In genomic region chr10:73781548-73781878, GRCh38 we compare ENCODE assay signal across 8 cellular contexts. TPM values are rescaled to one million over a fixed set of nuclear protein-coding genes. Genes with fewer than 3 reads are reported as not detected.
DNase-seq lines count a peak whose midpoint lies in the region; ATAC-seq, FAIRE-seq and TF ChIP-seq lines count a peak whose summit lies in the region.

No MANE protein-coding gene starts in this region.

- DNase-seq in A549 (ENCODE audit: low read depth in 1 of 2, low spot score in 1 of 2) (no peak), brain microvascular endothelial cell (no peak), NCI-H2171 (lab: John Stamatoyannopoulos, UW) (no peak), SIG-M5 (lab: John Stamatoyannopoulos, UW) (no peak), T-helper 9 cell (no peak), NCI-H2227 treated with DMSO at 0.1 percent for 48 hours (lab: John Stamatoyannopoulos, UW) (no peak)

- POLR2A ChIA-PET in A549 (lab: Yijun Ruan, JAX) = interaction anchor here (0.5 to 1.8 kb wide), 6 partner anchors 9 to 369 kb away, joined by 3 to 24 read pairs (median 4); partner anchors contain the start of genes PPP3CB and SEC24C

- peak; percentile 28 to 60; a peak in 5 of 6 replicates for ATAC-seq in A549
- peak; percentile 3 for ATAC-seq in HG02943 (IDR thresholded peaks at IDR 0.05; ENCODE audit: low read depth, unreplicated experiment)

- CTCF ChIA-PET in A549 (lab: Yijun Ruan, JAX) = interaction anchor here (0.7 to 1.9 kb wide), 4 partner anchors 9 to 102 kb away, joined by 3 to 11 read pairs (median 3); a partner anchor contains a TSS

- no peak for TF ChIP-seq RAD21 in A549 (conservative IDR thresholded peaks at IDR 0.05 in 1 of 2, IDR thresholded peaks at IDR 0.05 in 1 of 2)

- no peak for FAIRE-seq in A549 (lab: Jason Lieb, UNC)

- 2% methylated on average over 4 of the region's 14 CpGs for WGBS in A549 (ENCODE audit: missing lambda C conversion rate)

- H3K4me1 ChIP-seq in A549 (peaks cover 26% of the 10 kb centered on the region), mucosa of stomach (ENCODE audit: control insufficient read depth, insufficient read depth, low read length) (peaks cover 10% of the 10 kb centered on the region)

- peak overlapping the region; percentile 94 for H3K4me2 ChIP-seq in A549

- H3K27me3 ChIP-seq in brain microvascular endothelial cell (replicated peaks) = no peaks in the 10 kb centered on the region
- H3K27me3 ChIP-seq in mucosa of stomach (ENCODE audit: control insufficient read depth, insufficient read depth, low read length) = no peaks in the 10 kb centered on the region

- TF ChIP-seq CTCF in A549 (IDR thresholded peaks at IDR 0.05) (no peak), brain microvascular endothelial cell (IDR thresholded peaks at IDR 0.05; ENCODE audit: low read depth, low read length, missing control alignments) (no peak)

- TF ChIP-seq EP300 in A549 (IDR thresholded peaks at IDR 0.05) = no peak

- peak overlapping the region; percentile 95 to 98 for H3K27ac ChIP-seq in A549
- H3K27ac ChIP-seq in brain microvascular endothelial cell = peak overlapping the region; percentile 57

- no peak for TF ChIP-seq POLR2A in A549 (IDR thresholded peaks at IDR 0.05; ENCODE audit: low read length)

- in situ Hi-C loops in brain microvascular endothelial cell (cut with HindIII; ENCODE audit: low pct_ligation_motif_present, low sequenced_read_pairs) = no loop called here

- H3K4me3 ChIP-seq in A549 = peak overlapping the region; percentile 88
- peak overlapping the region; percentile 91 for H3K4me3 ChIP-seq in brain microvascular endothelial cell (ENCODE audit: low read depth, low read length)
- H3K4me3 ChIP-seq in mucosa of stomach (ENCODE audit: low read length) = peak overlapping the region; percentile 60

- H3K9me3 ChIP-seq in A549 (no peaks in the 10 kb centered on the region), mucosa of stomach (ENCODE audit: control insufficient read depth, low read length) (no peaks in the 10 kb centered on the region)

- H3K9ac ChIP-seq in mucosa of stomach (ENCODE audit: low read length) = peak overlapping the region; percentile 86

- peaks cover 8% of the 10 kb centered on the region for H3K36me3 ChIP-seq in brain microvascular endothelial cell (replicated peaks)
- no peaks in the 10 kb centered on the region for H3K36me3 ChIP-seq in mucosa of stomach (ENCODE audit: control insufficient read depth, insufficient read depth, low read length)

TF ChIP-seq in A549, 52 proteins besides CTCF, POLR2A, EP300 and RAD21:
- TF ChIP-seq HES2 (IDR thresholded peaks at IDR 0.05) (no peak), ESRRA (IDR thresholded peaks at IDR 0.05; ENCODE audit: borderline replicate concordance, low read length) (no peak), CHD4 (IDR thresholded peaks at IDR 0.05; ENCODE audit: borderline replicate concordance) (no peak), PBX3 (IDR thresholded peaks at IDR 0.05) (no peak), PHF8 (IDR thresholded peaks at IDR 0.05; ENCODE audit: borderline replicate concordance, low read depth) (no peak), ZFP36 (IDR thresholded peaks at IDR 0.05; ENCODE audit: borderline replicate concordance, partially characterized antibody) (no peak), JUNB (IDR thresholded peaks at IDR 0.05) (no peak), USF2 (IDR thresholded peaks at IDR 0.05) (no peak)
- TF ChIP-seq, protein P1, sequence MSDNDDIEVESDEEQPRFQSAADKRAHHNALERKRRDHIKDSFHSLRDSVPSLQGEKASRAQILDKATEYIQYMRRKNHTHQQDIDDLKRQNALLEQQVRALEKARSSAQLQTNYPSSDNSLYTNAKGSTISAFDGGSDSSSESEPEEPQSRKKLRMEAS (IDR thresholded peaks at IDR 0.05) = no peak
TF ChIP-seq in A549: peak in this region for 0.

RNA-seq across cellular contexts. Expression of gene CHCHD1, which starts 0.3 kb away (rescaled TPM):
- polyA plus RNA-seq in A549 (2011; rRNA removed) = 67.2 and 75.4 TPM in 2 replicates
- 68.7 and 75.5 TPM in 2 replicates for polyA plus RNA-seq in A549 (2012; cell fraction: cytosol; rRNA removed)
- 17.1 and 21.1 TPM in 2 replicates for polyA plus RNA-seq in A549 (2012; cell fraction: nucleus; rRNA removed)
- 75.2 to 83.1 TPM (median 80.6 TPM) in 3 replicates for polyA plus RNA-seq in A549 (2017; fragmentation: RNase III; extraction: RNeasy Plus Mini Kit Qiagen cat#74134 plus additional on column Dnase treatment)
- 5.2 and 5.7 TPM in 2 replicates for polyA minus RNA-seq in A549 (2011; rRNA and poly(A)+ RNA removed)

RNA-seq across cellular contexts. Expression of gene ZSWIM8, which starts 3.9 kb away (rescaled TPM):
- polyA plus RNA-seq in A549 (2011; rRNA removed) (24.3 and 31.7 TPM in 2 replicates), A549 (2017; fragmentation: RNase III; extraction: RNeasy Plus Mini Kit Qiagen cat#74134 plus additional on column Dnase treatment) (33.9 to 44.5 TPM (median 43.0 TPM) in 3 replicates)
- 49.3 and 68.4 TPM in 2 replicates for polyA plus RNA-seq in A549 (2012; cell fraction: cytosol; rRNA removed)
- 177 and 309 TPM in 2 replicates for polyA plus RNA-seq in A549 (2012; cell fraction: nucleus; rRNA removed)
- polyA minus RNA-seq in A549 (2011; rRNA and poly(A)+ RNA removed) = 65.0 and 70.7 TPM in 2 replicates

RNA-seq across cellular contexts. Expression of gene NDST2, which starts 29.9 kb away (rescaled TPM):
- polyA plus RNA-seq in A549 (2011; rRNA removed) (11.2 and 12.7 TPM in 2 replicates), A549 (2017; fragmentation: RNase III; extraction: RNeasy Plus Mini Kit Qiagen cat#74134 plus additional on column Dnase treatment) (11.7 to 14.9 TPM (median 14.2 TPM) in 3 replicates)
- 8.4 and 12.9 TPM in 2 replicates for polyA plus RNA-seq in A549 (2012; cell fraction: cytosol; rRNA removed)
- 22.3 and 28.8 TPM in 2 replicates for polyA plus RNA-seq in A549 (2012; cell fraction: nucleus; rRNA removed)
- 20.1 and 22.9 TPM in 2 replicates for polyA minus RNA-seq in A549 (2011; rRNA and poly(A)+ RNA removed)

RNA-seq across cellular contexts. Expression of gene SEC24C, which starts 37.3 kb away (rescaled TPM):
- polyA plus RNA-seq in A549 (2011; rRNA removed) (84.7 and 121 TPM in 2 replicates), A549 (2017; fragmentation: RNase III; extraction: RNeasy Plus Mini Kit Qiagen cat#74134 plus additional on column Dnase treatment) (52.6 to 54.3 TPM (median 54.1 TPM) in 3 replicates)
- polyA plus RNA-seq in A549 (2012; cell fraction: cytosol; rRNA removed) = 44.8 and 58.3 TPM in 2 replicates
- 121 and 134 TPM in 2 replicates for polyA plus RNA-seq in A549 (2012; cell fraction: nucleus; rRNA removed)
- polyA minus RNA-seq in A549 (2011; rRNA and poly(A)+ RNA removed) = 139 and 162 TPM in 2 replicates
